Comparison of ENCODE assay signal across 28 cellular contexts in genomic region chr12:66724616-66725015, GRCh38. TPM values are rescaled to one million over a fixed set of nuclear protein-coding genes. Genes with fewer than 3 reads are reported as not detected.
DNase-seq lines count a peak whose midpoint lies in the region; ATAC-seq and TF ChIP-seq lines count a peak whose summit lies in the region.
"Had no signal": no experiment of that assay in that cellular context is flagged by ENCODE, and none has a peak within 500 bp of the region (broad histone marks: within the 10 kb centered on the region; RNA-seq: fewer than 3 reads in every experiment).

No MANE protein-coding gene starts in this region.

- H3K9ac ChIP-seq in neural progenitor cell, result no peak overlapping the region
- H3K9ac ChIP-seq: KMS-11 had no signal

- no peaks in the 10 kb centered on the region for H3K79me2 ChIP-seq in neural progenitor cell (ENCODE audit: low read depth)

- no peaks in the 10 kb centered on the region for H3K27me3 Mint-ChIP-seq in neural progenitor cell (ENCODE audit: insufficient read depth, low read depth)
- H3K27me3 Mint-ChIP-seq: B cell, IgD-negative memory B cell had no signal

- H3K4me3 ChIP-seq in neural progenitor cell, result no peak overlapping the region
- H3K4me3 ChIP-seq: HAP-1, SK-N-MC had no signal

- no peaks in the 10 kb centered on the region for H4K20me1 ChIP-seq in neural progenitor cell (ENCODE audit: low read depth)

- no peaks in the 10 kb centered on the region for H3K36me3 Mint-ChIP-seq in neural progenitor cell
- H3K36me3 Mint-ChIP-seq: IgD-negative memory B cell had no signal

- no peaks in the 10 kb centered on the region for H3K27me3 ChIP-seq in neural progenitor cell

- no peaks in the 10 kb centered on the region for H3K9me3 Mint-ChIP-seq in neural progenitor cell
- H3K9me3 Mint-ChIP-seq: HFFc6, IgD-negative memory B cell had no signal

- no peak overlapping the region for H3K27ac ChIP-seq in neural progenitor cell
- H3K27ac ChIP-seq: HL-60, KMS-11, RWPE1, SK-N-MC had no signal

- H3K4me3 Mint-ChIP-seq in neural progenitor cell, result no peak overlapping the region
- H3K4me3 Mint-ChIP-seq: B cell, HFFc6 had no signal

- no peak for ATAC-seq in SK-N-SH treated with all-trans-retinoic acid at 6 μM for 48 hours
- ATAC-seq in HG03045 (IDR thresholded peaks at IDR 0.05; ENCODE audit: unreplicated experiment), result no peak
- ATAC-seq: Panc1 had no signal

- H3F3A ChIP-seq in neural progenitor cell (ENCODE audit: low read depth), result no peaks in the 10 kb centered on the region

- H3K27ac Mint-ChIP-seq in neural progenitor cell, result peak overlapping the region; percentile 15
- H3K27ac Mint-ChIP-seq: B cell, HFFc6, IgD-negative memory B cell had no signal

- peak; percentile 69 for DNase-seq in COLO829 (ENCODE audit: low spot score)
- DNase-seq in M059J (ENCODE audit: low read depth), result peak; percentile 23
- peak; percentile 48 for DNase-seq in foreskin melanocyte
- no peak for DNase-seq in neural progenitor cell (ENCODE audit: low spot score)
- DNase-seq in COLO668 (lab: John Stamatoyannopoulos, UW; ENCODE audit: unreplicated experiment), result no peak
- DNase-seq: COR-L47, DMS53, GF-D8, GOT3, HFFc6, NCI-H1048, NCI-H187, NCI-H2081 treated with DMSO at 0.1 percent for 48 hours, NCI-H2171, NCI-H226, NCI-H510A, NCI-H69, SHP77 treated with DMSO at 0.1 percent for 48 hours had no signal

- no peaks in the 10 kb centered on the region for H3K9me3 ChIP-seq in neural progenitor cell (ENCODE audit: low read depth)
- H3K9me3 ChIP-seq: HAP-1 had no signal

- H2AFZ ChIP-seq in neural progenitor cell (replicated peaks), result no peak overlapping the region

- TF ChIP-seq CTCF in neural progenitor cell (IDR thresholded peaks at IDR 0.05), result no peak

- H3K36me3 ChIP-seq in neural progenitor cell, result peaks cover 5% of the 10 kb centered on the region
- H3K36me3 ChIP-seq: HAP-1 had no signal

- no peak overlapping the region for H3K4me2 ChIP-seq in neural progenitor cell
- H3K4me2 ChIP-seq: KMS-11 had no signal

- peaks cover 4% of the 10 kb centered on the region for H3K4me1 Mint-ChIP-seq in neural progenitor cell

- no peaks in the 10 kb centered on the region for H3K4me1 ChIP-seq in neural progenitor cell
- H3K4me1 ChIP-seq: HAP-1 had no signal

TF ChIP-seq in SK-N-SH treated with all-trans-retinoic acid at 6 μM for 48 hours, 23 proteins besides CTCF, POLR2A, EP300 and RAD21:
- no peak for TF ChIP-seq SNAI2 (CRISPR knock-in tag; IDR thresholded peaks at IDR 0.05)
- TF ChIP-seq ZNF8 (CRISPR knock-in tag; IDR thresholded peaks at IDR 0.05), result no peak
- no peak for TF ChIP-seq POU6F1 (CRISPR knock-in tag; IDR thresholded peaks at IDR 0.05; ENCODE audit: borderline replicate concordance, low read depth)
- TF ChIP-seq CSRNP3 (CRISPR knock-in tag; IDR thresholded peaks at IDR 0.05), result no peak
- no peak for TF ChIP-seq TCF4 (CRISPR knock-in tag; IDR thresholded peaks at IDR 0.05; ENCODE audit: borderline replicate concordance)
- no peak for TF ChIP-seq TSHZ2 (CRISPR knock-in tag; IDR thresholded peaks at IDR 0.05)
- TF ChIP-seq PATZ1 (CRISPR knock-in tag; IDR thresholded peaks at IDR 0.05; ENCODE audit: borderline replicate concordance), result no peak
- no peak for TF ChIP-seq TOX (CRISPR knock-in tag; IDR thresholded peaks at IDR 0.05; ENCODE audit: borderline replicate concordance)
- no peak for TF ChIP-seq OSR1 (CRISPR knock-in tag; IDR thresholded peaks at IDR 0.05)
- TF ChIP-seq ISL1 (CRISPR knock-in tag; IDR thresholded peaks at IDR 0.05), result no peak
- TF ChIP-seq GLIS3 (CRISPR knock-in tag; IDR thresholded peaks at IDR 0.05), result no peak
- no peak for TF ChIP-seq ARNTL (CRISPR knock-in tag; IDR thresholded peaks at IDR 0.05; ENCODE audit: borderline replicate concordance, low read depth)

RNA-seq across cellular contexts. Expression of gene GRIP1, which starts 45.7 kb away (rescaled TPM):
- 0.12 and 2.9 TPM in 2 replicates for total RNA-seq in M059J (2014; rRNA removed; shearing (Covaris generic))
- total RNA-seq in neural progenitor cell (ENCODE audit: low replicate concordance), result 25.0 and 38.2 TPM in 2 replicates
- total RNA-seq: B cell had no signal

Comparison
In these comparisons a context has a peak if more than half of its experiments do, and no peak if none do; other contexts are left out.
1. DNase-seq: peak in COLO829 (single experiment), M059J (single experiment) and foreskin melanocyte (single experiment); none in neural progenitor cell (single experiment) and COLO668 (single experiment).